34 cellular contexts compared by ENCODE assay signal in the genomic region with DNA sequence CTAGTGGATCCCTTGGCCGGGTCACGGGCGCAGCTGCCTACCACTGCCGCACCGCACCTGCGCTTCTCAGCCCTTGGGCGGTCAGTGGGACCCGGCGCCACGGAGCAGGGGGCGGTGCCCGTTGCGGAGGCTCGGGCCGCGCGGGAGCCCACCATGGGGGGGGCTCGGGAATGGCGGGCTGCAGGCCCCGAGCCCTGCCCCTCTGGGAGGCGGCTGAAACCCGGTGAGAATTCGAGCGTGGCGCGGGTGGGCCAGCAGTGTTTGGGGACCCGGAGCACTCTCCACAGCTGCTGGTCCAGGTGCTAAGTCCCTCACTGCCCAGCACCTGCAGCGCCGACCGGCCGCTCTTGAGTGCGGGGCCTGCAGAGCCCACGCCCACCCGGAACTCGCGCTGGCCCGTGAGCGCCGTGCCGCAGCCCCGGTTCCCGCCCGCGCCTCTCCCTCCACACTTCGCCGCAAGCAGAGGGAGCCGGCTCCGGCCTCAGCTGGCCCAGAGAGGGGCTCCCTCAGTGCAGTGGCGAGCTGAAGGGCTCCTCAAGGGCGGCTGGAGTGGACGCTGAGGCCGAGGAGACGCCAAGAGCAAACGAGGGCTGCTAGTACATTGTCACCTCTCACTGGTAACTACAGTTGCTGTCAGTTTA.
DNase-seq lines count a peak whose midpoint lies in the region; ATAC-seq, FAIRE-seq and TF ChIP-seq lines count a peak whose summit lies in the region.
"Had no signal": no experiment of that assay in that cellular context is flagged by ENCODE, and none has a peak within 500 bp of the region (broad histone marks: within the 10 kb centered on the region; RNA-seq: fewer than 3 reads in every experiment).

No MANE protein-coding gene starts in this region.

- intact Hi-C loops in GM12878 (cut with micrococcal nuclease; ENCODE audit: unreplicated experiment), result no loop called here
- intact Hi-C loops in sigmoid colon (cut with DNase I), result no loop called here

- no peak overlapping the region for H3K4me3 ChIP-seq in GM12878
- no peak overlapping the region for H3K4me3 ChIP-seq in trophoblast cell (ENCODE audit: low read depth, low read length)
- H3K4me3 ChIP-seq in sigmoid colon, result no peak overlapping the region
- H3K4me3 ChIP-seq: coronary artery, GM23248, left ventricle myocardium inferior, MG63, neural progenitor cell, right atrium auricular region, smooth muscle cell had no signal

- SMC1A ChIA-PET in GM12878 (lab: Charles Lee; ENCODE audit: uncharacterized antibody, unreplicated experiment), result interaction anchor here (0.6 to 5.5 kb wide), 10 partner anchors 9 to 242 kb away, joined by 3 to 110 read pairs (median 4); no protein-coding TSS in a partner anchor

- TF ChIP-seq EP300 in GM12878 (IDR thresholded peaks at IDR 0.05; ENCODE audit: borderline replicate concordance in 1 of 2, control insufficient read depth in 1 of 2, low read depth in 2 of 2, low read length in 2 of 2) (no peak), sigmoid colon (IDR thresholded peaks at IDR 0.05) (no peak)

- H2AFZ ChIP-seq in GM12878 (ENCODE audit: control insufficient read depth, low read depth, low read length), result no peak overlapping the region
- no peak overlapping the region for H2AFZ ChIP-seq in trophoblast cell (ENCODE audit: insufficient read depth, low read length, poor library complexity)
- H2AFZ ChIP-seq: GM23248, neural progenitor cell, parathyroid adenoma had no signal

- no peaks in the 10 kb centered on the region for H3K36me3 Mint-ChIP-seq in activated T-cell treated with anti-CD3 and anti-CD28 coated beads, Interleukin-2, amount 50 U/mL, for 4 hours (ENCODE audit: insufficient read depth)
- no peaks in the 10 kb centered on the region for H3K36me3 Mint-ChIP-seq in activated T-cell treated with anti-CD3 and anti-CD28 coated beads, Interleukin-2, amount 50 U/mL, for 24 hours (ENCODE audit: low read depth)
- no peaks in the 10 kb centered on the region for H3K36me3 Mint-ChIP-seq in progenitor cell of endocrine pancreas (ENCODE audit: insufficient read depth)
- H3K36me3 Mint-ChIP-seq: CD4-positive, alpha-beta memory T cell; neural progenitor cell; stimulated activated effector memory CD8-positive, alpha-beta T cell treated with anti-CD3 and anti-CD28 coated beads, Interleukin-12 subunit alpha, Interleukin-12 subunit beta, amount 100 ng/mL, for 72 hours had no signal

- TF ChIP-seq CTCF in GM10248 (IDR thresholded peaks at IDR 0.05; ENCODE audit: control extremely low read depth, extremely low read depth, low read depth, missing control alignments) (peak; percentile 15), GM12878 (IDR thresholded peaks at IDR 0.05 in 2 of 3, conservative IDR thresholded peaks at IDR 0.05 in 1 of 3; ENCODE audit: control insufficient read depth in 2 of 3, extremely low read depth in 1 of 3, insufficient read depth in 1 of 3, low read depth in 3 of 3, low read length in 3 of 3) (no peak), sigmoid colon (IDR thresholded peaks at IDR 0.05) (no peak), progenitor cell of endocrine pancreas (IDR thresholded peaks at IDR 0.05; ENCODE audit: unreplicated experiment) (no peak)

- H2BK12ac ChIP-seq in trophoblast cell (ENCODE audit: low read length), result peak overlapping the region; percentile 99

- peak overlapping the region; percentile 74 for H2BK120ac ChIP-seq in trophoblast cell (ENCODE audit: insufficient read depth, low read length, poor library complexity)

- H3K14ac ChIP-seq in trophoblast cell (ENCODE audit: low read length), result peak overlapping the region; percentile 72

- peak overlapping the region; percentile 32 for H4K8ac ChIP-seq in trophoblast cell (ENCODE audit: low read depth, low read length)

- DNase-seq in activated T-cell treated with anti-CD3 and anti-CD28 coated beads, Interleukin-2, amount 50 U/mL, for 4 hours, result peak; percentile 15
- no peak for DNase-seq in activated T-cell treated with anti-CD3 and anti-CD28 coated beads, Interleukin-2, amount 50 U/mL, for 24 hours
- DNase-seq in GM10248 (ENCODE audit: extremely low spot score) (no peak), GM12878 (ENCODE audit: low read depth, low spot score) (no peak), trophoblast cell (no peak), sigmoid colon (no peak), NCI-H2227 treated with DMSO at 0.1 percent for 48 hours (lab: John Stamatoyannopoulos, UW) (no peak), progenitor cell of endocrine pancreas (ENCODE audit: low spot score, unreplicated experiment) (no peak)
- DNase-seq: activated CD4-positive, CD25-positive, alpha-beta regulatory T cell treated with anti-CD3 and anti-CD28 coated beads, Interleukin-2, amount 50 U/mL, for 72 hours; activated CD8-positive, alpha-beta T cell treated with anti-CD3 and anti-CD28 coated beads, Interleukin-2, amount 10 ng/mL, durations not matched to agents 7 days and 5 days; activated naive CD8-positive, alpha-beta T cell treated with anti-CD3 and anti-CD28 coated beads, Interleukin-2, amount 50 U/mL, for 24 hours; caudate nucleus; effector memory CD4-positive, alpha-beta T cell; GM23248; KG1; left ventricle myocardium inferior; MG63; NCI-H1105 treated with DMSO at 0.1 percent for 48 hours; NCI-H2029 treated with DMSO at 0.1 percent for 48 hours; NCI-H526 treated with DMSO at 0.1 percent for 48 hours; NK-92 treated with Interleukin-12 subunit alpha and Interleukin-12 subunit beta, amount 100 ng/mL, for 24 hours; SK-N-SH had no signal

- H3K9me3 ChIP-seq in GM12878 (replicated peaks; ENCODE audit: control insufficient read depth, insufficient read depth, low read length) (peaks cover 10% of the 10 kb centered on the region), trophoblast cell (ENCODE audit: insufficient read depth, low read depth, low read length) (peaks cover 10% of the 10 kb centered on the region), sigmoid colon (no peaks in the 10 kb centered on the region)
- H3K9me3 ChIP-seq: MG63 had no signal

- over 99% methylated on average over 49 of the region's 54 CpGs for WGBS in GM12878 (ENCODE audit: insufficient coverage, insufficient replicate concordance, low lambda C conversion rate, missing lambda C conversion rate)
- WGBS in trophoblast cell (ENCODE audit: extremely low coverage, insufficient coverage, insufficient read length), result no CpG with 5 or more reads among the region's 54 CpGs
- 97% methylated on average over 54 of the region's 54 CpGs for WGBS in sigmoid colon, 2 donors

- H2BK5ac ChIP-seq in trophoblast cell (ENCODE audit: low read depth, low read length, poor library complexity), result peak overlapping the region; percentile 31

- H3K4me1 Mint-ChIP-seq in activated T-cell treated with anti-CD3 and anti-CD28 coated beads, Interleukin-2, amount 50 U/mL, for 4 hours (ENCODE audit: low read depth), result peaks cover 28% of the 10 kb centered on the region
- H3K4me1 Mint-ChIP-seq in activated T-cell treated with anti-CD3 and anti-CD28 coated beads, Interleukin-2, amount 50 U/mL, for 24 hours (ENCODE audit: low read depth), result peaks cover 38% of the 10 kb centered on the region
- peaks cover 4% of the 10 kb centered on the region for H3K4me1 Mint-ChIP-seq in progenitor cell of endocrine pancreas (ENCODE audit: low read depth)

- peak overlapping the region; percentile 79 for H4K91ac ChIP-seq in trophoblast cell (ENCODE audit: low read depth, low read length)

- H3K79me2 ChIP-seq in GM12878 (ENCODE audit: control insufficient read depth, insufficient read depth, low read length) (no peaks in the 10 kb centered on the region), trophoblast cell (ENCODE audit: control insufficient read depth, insufficient read depth, low read length, poor library complexity) (no peaks in the 10 kb centered on the region)
- H3K79me2 ChIP-seq: parathyroid adenoma had no signal

- no peak overlapping the region for H3K4me3 Mint-ChIP-seq in activated T-cell treated with anti-CD3 and anti-CD28 coated beads, Interleukin-2, amount 50 U/mL, for 4 hours
- no peak overlapping the region for H3K4me3 Mint-ChIP-seq in activated T-cell treated with anti-CD3 and anti-CD28 coated beads, Interleukin-2, amount 50 U/mL, for 24 hours
- H3K4me3 Mint-ChIP-seq in progenitor cell of endocrine pancreas (ENCODE audit: low read depth), result no peak overlapping the region
- H3K4me3 Mint-ChIP-seq: activated CD8-positive, alpha-beta T cell treated with anti-CD3 and anti-CD28 coated beads, Interleukin-2, amount 10 ng/mL, durations not matched to agents 7 days and 5 days; activated naive CD8-positive, alpha-beta T cell treated with anti-CD3 and anti-CD28 coated beads, Interleukin-2, amount 50 U/mL, for 24 hours; CD4-positive, alpha-beta memory T cell; neural progenitor cell; stimulated activated effector memory CD8-positive, alpha-beta T cell treated with anti-CD3 and anti-CD28 coated beads, Interleukin-12 subunit alpha, Interleukin-12 subunit beta, amount 100 ng/mL, for 72 hours; T-helper 1 cell treated with Interleukin-12 subunit alpha and Interleukin-12 subunit beta and Interleukin-4 antibody, amounts not matched to agents 30 μg/mL and 1 μg/mL, for 36 hours had no signal

- H3K4me2 ChIP-seq in GM12878 (ENCODE audit: control insufficient read depth, insufficient read depth) (no peak overlapping the region), trophoblast cell (ENCODE audit: low read length) (no peak overlapping the region)
- H3K4me2 ChIP-seq: neural progenitor cell, SK-N-SH, smooth muscle cell had no signal

- no peak overlapping the region for H3K27ac ChIP-seq in GM12878 (ENCODE audit: control insufficient read depth, insufficient read depth)
- H3K27ac ChIP-seq in trophoblast cell (ENCODE audit: low read depth, low read length), result peak overlapping the region; percentile 78
- no peak overlapping the region for H3K27ac ChIP-seq in sigmoid colon
- H3K27ac ChIP-seq: coronary artery, GM23248, neural progenitor cell, parathyroid adenoma had no signal

- FAIRE-seq in GM12878 (lab: Jason Lieb, UNC), result no peak
- FAIRE-seq: astrocyte, D721Med, islet of Langerhans had no signal

- no peak overlapping the region for H3K23ac ChIP-seq in trophoblast cell (ENCODE audit: low read length)

- peaks cover 5% of the 10 kb centered on the region for H3K9me3 Mint-ChIP-seq in activated T-cell treated with anti-CD3 and anti-CD28 coated beads, Interleukin-2, amount 50 U/mL, for 4 hours
- peaks cover 5% of the 10 kb centered on the region for H3K9me3 Mint-ChIP-seq in activated T-cell treated with anti-CD3 and anti-CD28 coated beads, Interleukin-2, amount 50 U/mL, for 24 hours
- H3K9me3 Mint-ChIP-seq in progenitor cell of endocrine pancreas (ENCODE audit: low read depth), result peaks cover 4% of the 10 kb centered on the region
- H3K9me3 Mint-ChIP-seq: stimulated activated effector memory CD8-positive, alpha-beta T cell treated with anti-CD3 and anti-CD28 coated beads, Interleukin-12 subunit alpha, Interleukin-12 subunit beta, amount 100 ng/mL, for 72 hours had no signal

- H4K12ac ChIP-seq in trophoblast cell (ENCODE audit: low read depth, low read length), result no peak overlapping the region

- no TSS peak for BruUV-seq in GM12878 (replicated peaks; lab: Mats Ljungman, UMichigan)

- no peak overlapping the region for H3K27ac Mint-ChIP-seq in activated T-cell treated with anti-CD3 and anti-CD28 coated beads, Interleukin-2, amount 50 U/mL, for 24 hours
- no peak overlapping the region for H3K27ac Mint-ChIP-seq in progenitor cell of endocrine pancreas
- H3K27ac Mint-ChIP-seq: activated CD8-positive, alpha-beta T cell treated with anti-CD3 and anti-CD28 coated beads, Interleukin-2, amount 10 ng/mL, durations not matched to agents 7 days and 5 days; activated T-helper 2 cell treated with anti-CD3 and anti-CD28 coated beads, Interferon-gamma antibody, Interleukin-2, Interleukin-4, amounts not matched to agents 10 μg/mL and 5 μg/mL and 100 μg/mL, durations not matched to agents 14 hours and 24 hours and 36 hours; neural progenitor cell; stimulated activated effector memory CD8-positive, alpha-beta T cell treated with anti-CD3 and anti-CD28 coated beads, Interleukin-12 subunit alpha, Interleukin-12 subunit beta, amount 100 ng/mL, for 72 hours; T-helper 1 cell treated with Interleukin-12 subunit alpha and Interleukin-12 subunit beta and Interleukin-4 antibody, amounts not matched to agents 30 μg/mL and 1 μg/mL, for 36 hours had no signal

- peak overlapping the region; percentile 64 for H2AK5ac ChIP-seq in trophoblast cell (ENCODE audit: low read length)

- peak overlapping the region; percentile 73 for H3K4ac ChIP-seq in trophoblast cell (ENCODE audit: low read depth, low read length)

- peaks cover 14% of the 10 kb centered on the region for H3K79me1 ChIP-seq in trophoblast cell (ENCODE audit: low read length)

- peak overlapping the region; percentile 67 for H3K18ac ChIP-seq in trophoblast cell (ENCODE audit: low read length)

- in situ Hi-C loops in GM12878 (cut with MboI), result no loop called here

- TF ChIP-seq RAD21 in GM12878 (IDR thresholded peaks at IDR 0.05; ENCODE audit: insufficient read depth, low read depth, low read length), result no peak

- H3K27me3 ChIP-seq in GM12878 (replicated peaks in 1 of 2; ENCODE audit: control insufficient read depth in 2 of 2, insufficient read depth in 2 of 2, low read length in 1 of 2) (no peaks in the 10 kb centered on the region), trophoblast cell (ENCODE audit: insufficient read depth, low read length) (no peaks in the 10 kb centered on the region), sigmoid colon (no peaks in the 10 kb centered on the region)
- H3K27me3 ChIP-seq: MG63, neural progenitor cell, right atrium auricular region had no signal

- H3K4me1 ChIP-seq in GM12878 (ENCODE audit: control insufficient read depth, insufficient read depth, low read length), result peaks cover 17% of the 10 kb centered on the region
- peaks cover 2% of the 10 kb centered on the region in 2 experiments for H3K4me1 ChIP-seq in trophoblast cell (ENCODE audit: control insufficient read depth in 1 of 2, insufficient read depth in 2 of 2, low read length in 2 of 2)
- peaks cover 0 to 2% (median 0%) of the 10 kb centered on the region in 4 donors for H3K4me1 ChIP-seq in sigmoid colon
- H3K4me1 ChIP-seq: parathyroid adenoma had no signal

- CTCF ChIA-PET in GM10248 (lab: Yijun Ruan, JAX) (interaction anchor here (0.7 to 4.7 kb wide), 13 partner anchors 8 to 243 kb away, joined by 3 to 24 read pairs (median 3); no protein-coding TSS in a partner anchor), GM12878 (lab: Yijun Ruan, JAX) (interaction anchor here (1.0 to 1.9 kb wide), 2 partner anchors 11 to 15 kb away, joined by 4 to 10 read pairs; no protein-coding TSS in a partner anchor)

- no peak for TF ChIP-seq POLR2A in GM12878 (IDR thresholded peaks at IDR 0.05; ENCODE audit: low read depth, low read length)
- TF ChIP-seq POLR2A in sigmoid colon (IDR thresholded peaks at IDR 0.05), result no peak

- peak in 1 of 2 donors; percentile 40 for ATAC-seq in activated T-cell treated with anti-CD3 and anti-CD28 coated beads, Interleukin-2, amount 50 U/mL, for 4 hours
- no peak for ATAC-seq in GM12878
- ATAC-seq: activated CD8-positive, alpha-beta T cell treated with anti-CD3 and anti-CD28 coated beads, Interleukin-2, amount 10 ng/mL, durations not matched to agents 7 days and 5 days; stimulated activated effector memory CD8-positive, alpha-beta T cell treated with anti-CD3 and anti-CD28 coated beads, Interleukin-12 subunit alpha, Interleukin-12 subunit beta, amount 100 ng/mL, for 72 hours had no signal

- RAD21 ChIA-PET in GM12878 (lab: Charles Lee; ENCODE audit: unreplicated experiment), result interaction anchor here (0.8 to 5.7 kb wide), 6 partner anchors 13 to 273 kb away, joined by 3 to 86 read pairs (median 20); no protein-coding TSS in a partner anchor

- peaks cover 2% of the 10 kb centered on the region for H3K27me3 Mint-ChIP-seq in activated T-cell treated with anti-CD3 and anti-CD28 coated beads, Interleukin-2, amount 50 U/mL, for 4 hours (ENCODE audit: low read depth)
- H3K27me3 Mint-ChIP-seq in activated T-cell treated with anti-CD3 and anti-CD28 coated beads, Interleukin-2, amount 50 U/mL, for 24 hours, result no peaks in the 10 kb centered on the region
- no peaks in the 10 kb centered on the region for H3K27me3 Mint-ChIP-seq in progenitor cell of endocrine pancreas
- H3K27me3 Mint-ChIP-seq: activated naive CD8-positive, alpha-beta T cell treated with anti-CD3 and anti-CD28 coated beads, Interleukin-2, amount 50 U/mL, for 24 hours; CD4-positive, alpha-beta memory T cell had no signal

- H4K20me1 ChIP-seq in GM12878 (ENCODE audit: control insufficient read depth, insufficient read depth), result no peaks in the 10 kb centered on the region

- H3K9ac ChIP-seq in GM12878 (ENCODE audit: control insufficient read depth, insufficient read depth, low read length), result no peak overlapping the region
- H3K9ac ChIP-seq in trophoblast cell (ENCODE audit: low read length), result no peak overlapping the region
- H3K9ac ChIP-seq: GM23248, neural progenitor cell, parathyroid adenoma, SK-N-SH had no signal

- POLR2A ChIA-PET in GM10248 (lab: Yijun Ruan, JAX) (no interaction called here), GM12878 (lab: Charles Lee) (interaction anchor here (0.7 to 3.4 kb wide), 5 partner anchors 8 to 43 kb away, joined by 3 to 15 read pairs (median 3); no protein-coding TSS in a partner anchor)

- H3K36me3 ChIP-seq in GM12878 (ENCODE audit: control insufficient read depth in 2 of 2, insufficient read depth in 2 of 2, low read length in 1 of 2), result no peaks in the 10 kb centered on the region
- H3K36me3 ChIP-seq in trophoblast cell (ENCODE audit: control insufficient read depth in 1 of 2, insufficient read depth in 2 of 2, low read length in 2 of 2), result peaks cover 0 to 5% of the 10 kb centered on the region in 2 experiments
- H3K36me3 ChIP-seq in sigmoid colon, result no peaks in the 10 kb centered on the region
- H3K36me3 ChIP-seq: left ventricle myocardium inferior, MG63, neural progenitor cell, right atrium auricular region had no signal
